ENCODE assay signal across 7 cellular contexts in the genomic region with DNA sequence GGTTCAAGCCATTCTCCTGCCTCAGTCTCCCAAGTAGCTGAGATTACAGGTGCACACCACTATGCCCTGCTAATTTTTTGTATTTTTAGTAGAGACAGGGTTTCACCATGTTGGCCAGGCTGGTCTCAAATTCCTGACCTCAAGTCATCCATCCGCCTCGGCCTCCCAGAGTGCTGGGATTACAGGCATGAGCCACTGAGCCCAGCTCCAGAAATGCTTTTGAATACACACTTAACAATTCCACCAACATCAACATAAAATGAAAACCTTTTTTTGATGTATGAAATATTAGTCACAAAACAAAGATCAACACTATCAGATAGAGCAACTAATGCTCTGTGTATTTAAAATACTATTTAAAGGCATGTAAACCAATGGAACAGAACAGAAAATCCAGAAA.
DNase-seq lines count a peak whose midpoint lies in the region; FAIRE-seq and TF ChIP-seq lines count a peak whose summit lies in the region.
"Not testable (repeated sequence)": the region's sequence is repeated elsewhere in the genome, so short reads cannot be mapped to it uniquely, and the experiment has no call there.

No MANE protein-coding gene starts in this region.

- DNase-seq in ACHN = peak; percentile 58
- DNase-seq in RWPE1 (ENCODE audit: low spot score); keratinocyte (ENCODE audit: low read depth, low spot score); mesothelial cell of epicardium (ENCODE audit: low spot score in 2 of 2, unreplicated experiment in 2 of 2); smooth muscle cell (lab: John Stamatoyannopoulos, UW; ENCODE audit: unreplicated experiment): not testable (repeated sequence)
- peak; percentile 24 for DNase-seq in astrocyte of the hippocampus (ENCODE audit: low read depth, low spot score)
- DNase-seq in fibroblast of gingiva (ENCODE audit: low read depth) = peak; percentile 72

- H3K36me3 ChIP-seq in keratinocyte (ENCODE audit: control insufficient read depth in 2 of 2, extremely low read depth in 1 of 2, insufficient read depth in 2 of 2, low read length in 2 of 2); smooth muscle cell (ENCODE audit: low read depth): not testable (repeated sequence)

- H3K36me3 Mint-ChIP-seq in mesothelial cell of epicardium = peaks cover 23% of the 10 kb centered on the region

- peak overlapping the region; percentile 27 for H3K27ac Mint-ChIP-seq in mesothelial cell of epicardium

- H3K27ac ChIP-seq in RWPE1 (peak overlapping the region; percentile 43; the same call in 1 of the 2 replicates), keratinocyte (ENCODE audit: control insufficient read depth, insufficient read depth, low read length) (peak overlapping the region; percentile 57), smooth muscle cell (ENCODE audit: low read depth) (peak overlapping the region; percentile 77)

- not testable (repeated sequence) for H3K27me3 Mint-ChIP-seq in mesothelial cell of epicardium (ENCODE audit: low read depth)

- not testable (repeated sequence) for H2AFZ ChIP-seq in keratinocyte (ENCODE audit: control insufficient read depth, low read length); smooth muscle cell (ENCODE audit: low read depth)

- not testable (repeated sequence) for H3K9me3 Mint-ChIP-seq in mesothelial cell of epicardium

- H3K79me2 ChIP-seq in keratinocyte (ENCODE audit: control insufficient read depth, insufficient read depth, low read length) = peaks cover 85% of the 10 kb centered on the region
- peaks cover 85% of the 10 kb centered on the region for H3K79me2 ChIP-seq in smooth muscle cell (ENCODE audit: low read depth)

- TF ChIP-seq CTCF in RWPE1 (conservative IDR thresholded peaks at IDR 0.05; ENCODE audit: low read depth); keratinocyte (optimal IDR thresholded peaks at IDR 0.05 in 1 of 3, IDR thresholded peaks at IDR 0.05 in 1 of 3, conservative IDR thresholded peaks at IDR 0.05 in 1 of 3; ENCODE audit: extremely low read depth in 1 of 3, insufficient read depth in 2 of 3, low read length in 3 of 3); mesothelial cell of epicardium (IDR thresholded peaks at IDR 0.05; ENCODE audit: unreplicated experiment); smooth muscle cell (IDR thresholded peaks at IDR 0.05; ENCODE audit: borderline replicate concordance, insufficient read depth, poor library complexity, severe bottlenecking): not testable (repeated sequence)

- not testable (repeated sequence) for H3K9ac ChIP-seq in keratinocyte (ENCODE audit: control insufficient read depth, extremely low read depth, insufficient read depth, low read length); smooth muscle cell (ENCODE audit: low read depth)

- FAIRE-seq in keratinocyte (lab: Jason Lieb, UNC) = not testable (repeated sequence)

- H3F3A ChIP-seq in smooth muscle cell (ENCODE audit: low read depth) = not testable (repeated sequence)

- H3K4me2 ChIP-seq in keratinocyte (ENCODE audit: control insufficient read depth, extremely low read depth, insufficient read depth, low read depth, low read length) = not testable (repeated sequence)
- H3K4me2 ChIP-seq in smooth muscle cell = peak overlapping the region; percentile 1

- H3K4me3 ChIP-seq in keratinocyte (ENCODE audit: control insufficient read depth in 2 of 3, extremely low read depth in 1 of 3, insufficient read depth in 2 of 3, low read depth in 1 of 3, low read length in 3 of 3); smooth muscle cell: not testable (repeated sequence)

- dilution Hi-C loops in keratinocyte (cut with MboI; ENCODE audit: extremely low pct_ligation_motif_present, low sequenced_read_pairs) = not testable (repeated sequence)

- POLR2A ChIA-PET in RWPE1 (lab: Yijun Ruan, JAX; ENCODE audit: low non-redundant PET) = not testable (repeated sequence)

- not testable (repeated sequence) for H3K9me3 ChIP-seq in keratinocyte (ENCODE audit: control insufficient read depth, low read depth, low read length); smooth muscle cell (replicated peaks; ENCODE audit: low read depth)

- CTCF ChIA-PET in RWPE1 (lab: Yijun Ruan, JAX) = not testable (repeated sequence)

- not testable (repeated sequence) for H3K4me3 Mint-ChIP-seq in mesothelial cell of epicardium

- not testable (repeated sequence) for H3K9me1 ChIP-seq in keratinocyte (ENCODE audit: control insufficient read depth, extremely low read depth, insufficient read depth, low read length)

- H4K20me1 ChIP-seq in keratinocyte (ENCODE audit: control insufficient read depth, extremely low read depth, insufficient read depth, low read length) = not testable (repeated sequence)
- peaks cover 70% of the 10 kb centered on the region for H4K20me1 ChIP-seq in smooth muscle cell (ENCODE audit: low read depth)

- not testable (repeated sequence) for H3K27me3 ChIP-seq in keratinocyte (ENCODE audit: control insufficient read depth, extremely low read depth, insufficient read depth, low read length); smooth muscle cell (ENCODE audit: low read depth)

- in situ Hi-C loops in ACHN (cut with HindIII; ENCODE audit: low pct_ligation_motif_present, low pct_unique_long_range_greater_than_20kb, low sequenced_read_pairs) = not testable (repeated sequence)

- WGBS in smooth muscle cell (ENCODE audit: low lambda C conversion rate) = 51% methylated on average over 2 of the region's 2 CpGs

- H3K4me1 Mint-ChIP-seq in mesothelial cell of epicardium = peaks cover 34% of the 10 kb centered on the region

- H3K4me1 ChIP-seq in keratinocyte (ENCODE audit: control insufficient read depth, extremely low read depth, insufficient read depth, low read length) = peaks cover 23% of the 10 kb centered on the region
- not testable (repeated sequence) for H3K4me1 ChIP-seq in smooth muscle cell (ENCODE audit: low read depth)
